In the genomic region with DNA sequence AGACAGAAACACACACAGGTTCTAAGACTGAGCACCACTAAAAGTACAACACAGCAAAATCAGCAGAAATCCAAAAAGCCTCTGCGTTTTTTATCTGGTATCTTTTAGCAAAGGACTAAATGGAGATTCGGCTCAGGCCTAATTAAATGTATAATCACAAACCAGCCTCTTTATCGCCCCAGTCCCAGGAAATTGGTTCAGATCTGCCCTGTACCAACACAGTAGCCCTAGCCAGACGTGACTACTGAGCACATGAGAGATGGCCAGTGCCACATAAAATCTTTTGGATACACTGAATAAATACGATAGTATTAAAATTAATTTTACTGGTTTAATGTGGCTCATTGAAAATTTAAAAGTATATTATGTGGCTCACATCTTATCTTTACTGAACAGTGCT, we compare ENCODE assay signal across 12 cellular contexts. TPM values are rescaled to one million over a fixed set of nuclear protein-coding genes. Genes with fewer than 3 reads are reported as not detected.
DNase-seq lines count a peak whose midpoint lies in the region; ATAC-seq and TF ChIP-seq lines count a peak whose summit lies in the region.
"Had no signal": no experiment of that assay in that cellular context is flagged by ENCODE, and none has a peak within 500 bp of the region (broad histone marks: within the 10 kb centered on the region; RNA-seq: fewer than 3 reads in every experiment).

No MANE protein-coding gene starts in this region.

- H3K27ac Mint-ChIP-seq in activated naive CD4-positive, alpha-beta T cell treated with anti-CD3 and anti-CD28 coated beads for 36 hours: peak overlapping the region; percentile 48
- H3K27ac Mint-ChIP-seq in activated T-helper 17 cell treated with anti-CD3 and anti-CD28 coated beads, Interleukin-2, amount 50 U/mL, for 72 hours: peak overlapping the region; percentile 91
- peak overlapping the region; percentile 74 for H3K27ac Mint-ChIP-seq in mesothelial cell of epicardium

- ATAC-seq in activated T-helper 17 cell treated with anti-CD3 and anti-CD28 coated beads, Interleukin-2, amount 50 U/mL, for 72 hours (replicated peaks): no peak
- ATAC-seq in upper lobe of left lung (ENCODE audit: low FRiP score in 2 of 2) (no peak), HG02884 (IDR thresholded peaks at IDR 0.05; ENCODE audit: unreplicated experiment) (no peak)

- no peak for DNase-seq in activated naive CD4-positive, alpha-beta T cell treated with anti-CD3 and anti-CD28 coated beads for 36 hours
- DNase-seq in activated naive CD4-positive, alpha-beta T cell (lab: John Stamatoyannopoulos, UW): no peak
- DNase-seq in mesothelial cell of epicardium (ENCODE audit: low spot score in 2 of 2, unreplicated experiment in 2 of 2) (no peak), upper lobe of left lung (no peak), DMS114 treated with DMSO at 0.1 percent for 48 hours (lab: John Stamatoyannopoulos, UW; ENCODE audit: unreplicated experiment) (no peak), NCI-H146 (lab: John Stamatoyannopoulos, UW) (no peak)
- DNase-seq: GF-D8, NCI-H1694 treated with DMSO at 0.1 percent for 48 hours had no signal

- intact Hi-C loops in activated naive CD4-positive, alpha-beta T cell treated with anti-CD3 and anti-CD28 coated beads for 36 hours (cut with micrococcal nuclease): no loop called here

- TF ChIP-seq EP300 in upper lobe of left lung (IDR thresholded peaks at IDR 0.05): no peak

- no peaks in the 10 kb centered on the region for H3K9me3 Mint-ChIP-seq in activated naive CD4-positive, alpha-beta T cell treated with anti-CD3 and anti-CD28 coated beads for 36 hours
- no peaks in the 10 kb centered on the region for H3K9me3 Mint-ChIP-seq in activated T-helper 17 cell treated with anti-CD3 and anti-CD28 coated beads, Interleukin-2, amount 50 U/mL, for 72 hours
- H3K9me3 Mint-ChIP-seq in mesothelial cell of epicardium: no peaks in the 10 kb centered on the region

- no peak for TF ChIP-seq CTCF in mesothelial cell of epicardium (IDR thresholded peaks at IDR 0.05; ENCODE audit: unreplicated experiment)
- TF ChIP-seq CTCF in upper lobe of left lung (IDR thresholded peaks at IDR 0.05): no peak

- H3K27me3 ChIP-seq in upper lobe of left lung: no peaks in the 10 kb centered on the region

- H3K27me3 Mint-ChIP-seq in activated naive CD4-positive, alpha-beta T cell treated with anti-CD3 and anti-CD28 coated beads for 36 hours (ENCODE audit: low read depth): no peaks in the 10 kb centered on the region
- no peaks in the 10 kb centered on the region for H3K27me3 Mint-ChIP-seq in activated T-helper 17 cell treated with anti-CD3 and anti-CD28 coated beads, Interleukin-2, amount 50 U/mL, for 72 hours
- H3K27me3 Mint-ChIP-seq in mesothelial cell of epicardium (ENCODE audit: low read depth): no peaks in the 10 kb centered on the region

- H3K4me3 ChIP-seq in upper lobe of left lung: no peak overlapping the region

- peaks cover 6% of the 10 kb centered on the region for H3K36me3 Mint-ChIP-seq in activated naive CD4-positive, alpha-beta T cell treated with anti-CD3 and anti-CD28 coated beads for 36 hours (ENCODE audit: low read depth)
- H3K36me3 Mint-ChIP-seq in activated T-helper 17 cell treated with anti-CD3 and anti-CD28 coated beads, Interleukin-2, amount 50 U/mL, for 72 hours (ENCODE audit: low read depth): peaks cover 14% of the 10 kb centered on the region
- no peaks in the 10 kb centered on the region for H3K36me3 Mint-ChIP-seq in mesothelial cell of epicardium

- peaks cover 74 to 93% (median 83%) of the 10 kb centered on the region in 4 donors for H3K4me1 ChIP-seq in upper lobe of left lung

- peak overlapping the region; percentile 64 to 96 (median 76) for H3K27ac ChIP-seq in upper lobe of left lung

- CTCF ChIA-PET in activated naive CD4-positive, alpha-beta T cell treated with anti-CD3 and anti-CD28 coated beads for 36 hours (lab: Charles Lee): interaction anchor here (1.4 kb wide), 1 partner anchor 10 kb away, joined by 4 read pairs; no protein-coding TSS in a partner anchor

- peaks cover 0 to 10% (median 4%) of the 10 kb centered on the region in 4 donors for H3K36me3 ChIP-seq in upper lobe of left lung

- 91 to 93% methylated on average over 5 of the region's 5 CpGs for WGBS in upper lobe of left lung, 2 donors

- peaks cover 72% of the 10 kb centered on the region for H3K4me1 Mint-ChIP-seq in activated naive CD4-positive, alpha-beta T cell treated with anti-CD3 and anti-CD28 coated beads for 36 hours (ENCODE audit: low read depth)
- peaks cover 68% of the 10 kb centered on the region for H3K4me1 Mint-ChIP-seq in activated T-helper 17 cell treated with anti-CD3 and anti-CD28 coated beads, Interleukin-2, amount 50 U/mL, for 72 hours
- H3K4me1 Mint-ChIP-seq in mesothelial cell of epicardium: peaks cover 31% of the 10 kb centered on the region

- H3K9me3 ChIP-seq in upper lobe of left lung: no peaks in the 10 kb centered on the region

- no peak overlapping the region for H3K4me3 Mint-ChIP-seq in activated naive CD4-positive, alpha-beta T cell treated with anti-CD3 and anti-CD28 coated beads for 36 hours
- peak overlapping the region; percentile 70 for H3K4me3 Mint-ChIP-seq in activated T-helper 17 cell treated with anti-CD3 and anti-CD28 coated beads, Interleukin-2, amount 50 U/mL, for 72 hours
- no peak overlapping the region for H3K4me3 Mint-ChIP-seq in mesothelial cell of epicardium

- TF ChIP-seq POLR2A in upper lobe of left lung (IDR thresholded peaks at IDR 0.05): no peak

RNA-seq across cellular contexts. Expression of gene TBC1D2B, which starts 19.7 kb away (rescaled TPM):
- 10 to 100 TPM; 57.1 to 60.3 TPM for total RNA-seq in activated naive CD4-positive, alpha-beta T cell treated with anti-CD3 and anti-CD28 coated beads for 36 hours
- 100 to 1,000 TPM in 1 of 2 donors, 10 to 100 TPM in 1; 86.1 to 109 TPM for total RNA-seq in activated T-helper 17 cell treated with anti-CD3 and anti-CD28 coated beads, Interleukin-2, amount 50 U/mL, for 72 hours
- total RNA-seq in mesothelial cell of epicardium: 33.8 to 39.8 TPM (median 38.5 TPM) in 3 replicates
- 100 to 1,000 TPM in 1 of 6 donors, 10 to 100 TPM in 5; 31.5 to 103 (median 64.2) TPM for total RNA-seq in upper lobe of left lung

RNA-seq across cellular contexts. Expression of gene SH2D7, which starts 34.6 kb away (rescaled TPM):
- not detected for total RNA-seq in activated naive CD4-positive, alpha-beta T cell treated with anti-CD3 and anti-CD28 coated beads for 36 hours
- not detected for total RNA-seq in activated T-helper 17 cell treated with anti-CD3 and anti-CD28 coated beads, Interleukin-2, amount 50 U/mL, for 72 hours
- total RNA-seq in mesothelial cell of epicardium (not detected in 3 replicates), upper lobe of left lung (under 1 TPM in 1 of 6 donors, not detected in 5; 0.09 TPM)
- total RNA-seq: frontal cortex, pulmonary artery endothelial cell had no signal
